ENCODE assay signal across 8 cellular contexts in genomic region chr1:246689409-246689997, GRCh38. TPM values are rescaled to one million over a fixed set of nuclear protein-coding genes. Genes with fewer than 3 reads are reported as not detected.
DNase-seq lines count a peak whose midpoint lies in the region; ATAC-seq, FAIRE-seq and TF ChIP-seq lines count a peak whose summit lies in the region.

No MANE protein-coding gene starts in this region.

- no peaks in the 10 kb centered on the region for H3K36me3 ChIP-seq in bronchial epithelial cell (ENCODE audit: control insufficient read depth, insufficient read depth, low read length)
- H3K36me3 ChIP-seq in kidney epithelial cell (ENCODE audit: control insufficient read depth, insufficient read depth, low read length), result no peaks in the 10 kb centered on the region

- TF ChIP-seq POLR2A in GM18505 (IDR thresholded peaks at IDR 0.05; ENCODE audit: borderline replicate concordance, extremely low read depth, insufficient read depth, insufficient read length), result no peak

- no peak for FAIRE-seq in bronchial epithelial cell (lab: Jason Lieb, UNC)

- no peaks in the 10 kb centered on the region for H3K27me3 ChIP-seq in AG04450 (ENCODE audit: control insufficient read depth, insufficient read depth, low read length)
- H3K27me3 ChIP-seq in bronchial epithelial cell (ENCODE audit: control insufficient read depth, insufficient read depth, low read length), result no peaks in the 10 kb centered on the region
- H3K27me3 ChIP-seq in kidney epithelial cell (ENCODE audit: control insufficient read depth, insufficient read depth, low read length), result no peaks in the 10 kb centered on the region

- peaks cover 6% of the 10 kb centered on the region; the same call in 1 of the 2 replicates for H3K9me3 ChIP-seq in AG04450 (ENCODE audit: control insufficient read depth, insufficient read depth, low read length)

- CTCF ChIA-PET in AG04450 (lab: Charles Lee), result interaction anchor here (0.6 to 3.8 kb wide), 39 partner anchors 9 to 229 kb away, joined by 3 to 32 read pairs (median 4); partner anchors contain the start of genes SCCPDH and SMYD3

- ATAC-seq in GM18505 (IDR thresholded peaks at IDR 0.05; ENCODE audit: unreplicated experiment) (peak; percentile 91), HG02885 (IDR thresholded peaks at IDR 0.05; ENCODE audit: poor library complexity, unreplicated experiment) (peak; percentile 99)

- TF ChIP-seq CTCF in AG04450 (IDR thresholded peaks at IDR 0.05; ENCODE audit: low read depth, low read length) (peak; percentile 95), bronchial epithelial cell (IDR thresholded peaks at IDR 0.05; ENCODE audit: insufficient read depth, low read length, severe bottlenecking) (peak; percentile 82), kidney epithelial cell (IDR thresholded peaks at IDR 0.05; ENCODE audit: insufficient read depth, low read length, poor library complexity, severe bottlenecking) (peak; percentile 84)

- peak; percentile 37 for DNase-seq in AG04450 (ENCODE audit: low read depth, low spot score)
- peak; percentile 60 for DNase-seq in NCI-H1436 treated with DMSO at 0.1 percent for 48 hours (lab: John Stamatoyannopoulos, UW)
- peak; percentile 78 to 90 for DNase-seq in SW 1271 (lab: John Stamatoyannopoulos, UW)
- peak; percentile 69 for DNase-seq in bronchial epithelial cell (ENCODE audit: low read depth)
- DNase-seq in kidney epithelial cell (ENCODE audit: low read depth), result peak; percentile 29
- peak; percentile 11 to 12 for DNase-seq in stimulated activated CD4-positive, alpha-beta T cell treated with anti-CD3 and anti-CD28 coated beads, Interleukin-1b, Interleukin-23, amount 100 ng/mL, for 4 hours (ENCODE audit: low read depth in 2 of 2)

- H3K27ac ChIP-seq in AG04450 (ENCODE audit: low read depth, low read length), result no peak overlapping the region

- POLR2A ChIA-PET in AG04450 (lab: Yijun Ruan, JAX), result interaction anchor here (0.7 kb wide), 1 partner anchor 21 kb away, joined by 3 read pairs; no protein-coding TSS in a partner anchor

- H3K4me3 ChIP-seq in AG04450 (ENCODE audit: low read depth, low read length) (peak overlapping the region; percentile 38), bronchial epithelial cell (ENCODE audit: low read depth, low read length) (peak overlapping the region; percentile 24), kidney epithelial cell (ENCODE audit: low read depth, low read length) (peak overlapping the region; percentile 23)

RNA-seq across cellular contexts. Expression of gene SCCPDH, which starts 34.7 kb away (rescaled TPM):
- polyA plus RNA-seq in AG04450 (2011; rRNA removed), result 37.0 and 46.6 TPM in 2 replicates
- polyA minus RNA-seq in AG04450 (2011; rRNA and poly(A)+ RNA removed), result 13.1 and 21.9 TPM in 2 replicates
- total RNA-seq in bronchial epithelial cell (3.7 and 4.9 TPM in 2 replicates), kidney epithelial cell (37.8 and 40.1 TPM in 2 replicates)

Comparison
In these comparisons a context has a peak if more than half of its experiments do, and no peak if none do; other contexts are left out.
1. DNase-seq: peak in every context shown above with its lines; median percentile 84 in SW 1271; 69 in bronchial epithelial cell; 60 in NCI-H1436 treated with DMSO at 0.1 percent for 48 hours; 37 in AG04450; 29 in kidney epithelial cell; 12 in stimulated activated CD4-positive, alpha-beta T cell treated with anti-CD3 and anti-CD28 coated beads, Interleukin-1b, Interleukin-23, amount 100 ng/mL, for 4 hours.